Comparison of ENCODE assay signal across 25 cellular contexts in genomic region chr14:32846821-32847220, GRCh38.
A peak's percentile ranks its signal among the peaks of the same experiment; 100 is the strongest.
DNase-seq lines count a peak whose midpoint lies in the region; ATAC-seq, FAIRE-seq and TF ChIP-seq lines count a peak whose summit lies in the region.
"Had no signal": no experiment of that assay in that cellular context is flagged by ENCODE, and none has a peak within 500 bp of the region (broad histone marks: within the 10 kb centered on the region; RNA-seq: fewer than 3 reads in every experiment).

No MANE protein-coding gene starts in this region.

- H3K4me1 ChIP-seq in GM23248 (ENCODE audit: insufficient read depth) (0 out of 2 replicates have a peak, but pooled peaks cover 5% of the 10 kb centered on the region), skeletal muscle satellite cell (ENCODE audit: control insufficient read depth, insufficient read depth, low read length) (peaks cover 8% of the 10 kb centered on the region)
- H3K4me1 ChIP-seq: A549; BE2C; BLaER1 treated with 17β-estradiol and CSF1 and Interleukin-3, amounts not matched to agents 10 nM and 100 nM had no signal

- FAIRE-seq in bronchial epithelial cell (lab: Jason Lieb, UNC): no peak
- FAIRE-seq: A549, GM12878, GM19239 had no signal

- no peaks in the 10 kb centered on the region for H3K9me2 ChIP-seq in GM23248 (ENCODE audit: insufficient read depth)

- no peak overlapping the region for H3K4me2 ChIP-seq in GM23248 (ENCODE audit: unreplicated experiment)
- peak overlapping the region; percentile 37 for H3K4me2 ChIP-seq in skeletal muscle satellite cell (ENCODE audit: low read length)
- H3K4me2 ChIP-seq: A549; BLaER1 treated with 17β-estradiol and CSF1 and Interleukin-3, amounts not matched to agents 10 nM and 100 nM; GM23338 had no signal

- no peak for TF ChIP-seq CTCF in bronchial epithelial cell (IDR thresholded peaks at IDR 0.05; ENCODE audit: insufficient read depth, low read length, severe bottlenecking)

- no peaks in the 10 kb centered on the region for H4K20me1 ChIP-seq in GM23248 (ENCODE audit: insufficient read depth)
- H4K20me1 ChIP-seq: BLaER1 treated with 17β-estradiol and CSF1 and Interleukin-3, amounts not matched to agents 10 nM and 100 nM had no signal

- no peaks in the 10 kb centered on the region for H3K79me2 ChIP-seq in GM23248 (ENCODE audit: insufficient read depth)

- 10 to 23% methylated on average over 2 of the region's 2 CpGs for WGBS in GM23248 (ENCODE audit: low coverage in 1 of 2, low lambda C conversion rate in 2 of 2, missing lambda C conversion rate in 2 of 2), 2 experiments

- H3K36me3 ChIP-seq in GM23248 (ENCODE audit: low read depth): no peaks in the 10 kb centered on the region
- H3K36me3 ChIP-seq in bronchial epithelial cell (ENCODE audit: control insufficient read depth, insufficient read depth, low read length): no peaks in the 10 kb centered on the region
- no peaks in the 10 kb centered on the region for H3K36me3 ChIP-seq in skeletal muscle satellite cell (ENCODE audit: insufficient read depth, low read length)
- H3K36me3 ChIP-seq: BE2C; BLaER1 treated with 17β-estradiol and CSF1 and Interleukin-3, amounts not matched to agents 10 nM and 100 nM had no signal

- ATAC-seq in HG03095 (IDR thresholded peaks at IDR 0.05; ENCODE audit: unreplicated experiment): no peak
- ATAC-seq: A549, GM12878, GM23338, HCT116 had no signal

- H3K27ac ChIP-seq in GM23248: no peak overlapping the region
- H3K27ac ChIP-seq: A549; BLaER1 treated with 17β-estradiol and CSF1 and Interleukin-3, amounts not matched to agents 10 nM and 100 nM had no signal

- H3K4me3 ChIP-seq in GM23248 (no peak overlapping the region), bronchial epithelial cell (ENCODE audit: low read depth, low read length) (no peak overlapping the region), skeletal muscle satellite cell (ENCODE audit: low read length) (no peak overlapping the region)
- H3K4me3 ChIP-seq: A549; BLaER1 treated with 17β-estradiol and CSF1 and Interleukin-3, amounts not matched to agents 10 nM and 100 nM; GM12878; GM23338 had no signal

- no peaks in the 10 kb centered on the region for H3K9me3 ChIP-seq in GM23248 (ENCODE audit: low read depth)
- no peaks in the 10 kb centered on the region for H3K9me3 ChIP-seq in skeletal muscle satellite cell (replicated peaks; ENCODE audit: low read length)
- H3K9me3 ChIP-seq: A549; BE2C; BLaER1 treated with 17β-estradiol and CSF1 and Interleukin-3, amounts not matched to agents 10 nM and 100 nM had no signal

- H3K27me3 ChIP-seq in GM23248 (replicated peaks; ENCODE audit: insufficient read depth) (no peaks in the 10 kb centered on the region), bronchial epithelial cell (ENCODE audit: control insufficient read depth, insufficient read depth, low read length) (no peaks in the 10 kb centered on the region), skeletal muscle satellite cell (ENCODE audit: control insufficient read depth, insufficient read depth, low read length) (no peaks in the 10 kb centered on the region)
- H3K27me3 ChIP-seq: BE2C; BLaER1 treated with 17β-estradiol and CSF1 and Interleukin-3, amounts not matched to agents 10 nM and 100 nM had no signal

- H2AFZ ChIP-seq in GM23248: no peak overlapping the region
- H2AFZ ChIP-seq: GM23338 had no signal

- H3K9ac ChIP-seq in GM23248 (no peak overlapping the region), skeletal muscle satellite cell (ENCODE audit: low read depth, low read length) (no peak overlapping the region)
- H3K9ac ChIP-seq: BLaER1 treated with 17β-estradiol and CSF1 and Interleukin-3, amounts not matched to agents 10 nM and 100 nM had no signal

- no peaks in the 10 kb centered on the region for H3F3A ChIP-seq in GM23248 (ENCODE audit: insufficient read depth)

- peak; percentile 7 for DNase-seq in GM23248
- DNase-seq in bronchial epithelial cell (ENCODE audit: low read depth): peak; percentile 5
- DNase-seq in hepatic stellate cell (ENCODE audit: low spot score): peak; percentile 3
- DNase-seq in NCI-H2171 treated with DMSO at 0.1 percent for 48 hours (lab: John Stamatoyannopoulos, UW): no peak
- DNase-seq in EL: no peak
- DNase-seq: 8988T; ACHN; AML-193; BE2C; Calu3; CD4-positive, alpha-beta T cell; CD8-positive, alpha-beta memory T cell; COR-L47; DMS53; DMS79 treated with DMSO at 0.1 percent for 48 hours; GDM1; H9 had no signal

- in situ Hi-C loops in GM23248 (cut with MboI): no loop called here

Comparison
In these comparisons a context has a peak if more than half of its experiments do, and no peak if none do; other contexts are left out.
1. DNase-seq: peak in GM23248 (single experiment), bronchial epithelial cell (single experiment) and hepatic stellate cell (single experiment); none in NCI-H2171 treated with DMSO at 0.1 percent for 48 hours (single experiment) and EL (single experiment).